ENCODE assay signal across 8 cellular contexts in the genomic region with DNA sequence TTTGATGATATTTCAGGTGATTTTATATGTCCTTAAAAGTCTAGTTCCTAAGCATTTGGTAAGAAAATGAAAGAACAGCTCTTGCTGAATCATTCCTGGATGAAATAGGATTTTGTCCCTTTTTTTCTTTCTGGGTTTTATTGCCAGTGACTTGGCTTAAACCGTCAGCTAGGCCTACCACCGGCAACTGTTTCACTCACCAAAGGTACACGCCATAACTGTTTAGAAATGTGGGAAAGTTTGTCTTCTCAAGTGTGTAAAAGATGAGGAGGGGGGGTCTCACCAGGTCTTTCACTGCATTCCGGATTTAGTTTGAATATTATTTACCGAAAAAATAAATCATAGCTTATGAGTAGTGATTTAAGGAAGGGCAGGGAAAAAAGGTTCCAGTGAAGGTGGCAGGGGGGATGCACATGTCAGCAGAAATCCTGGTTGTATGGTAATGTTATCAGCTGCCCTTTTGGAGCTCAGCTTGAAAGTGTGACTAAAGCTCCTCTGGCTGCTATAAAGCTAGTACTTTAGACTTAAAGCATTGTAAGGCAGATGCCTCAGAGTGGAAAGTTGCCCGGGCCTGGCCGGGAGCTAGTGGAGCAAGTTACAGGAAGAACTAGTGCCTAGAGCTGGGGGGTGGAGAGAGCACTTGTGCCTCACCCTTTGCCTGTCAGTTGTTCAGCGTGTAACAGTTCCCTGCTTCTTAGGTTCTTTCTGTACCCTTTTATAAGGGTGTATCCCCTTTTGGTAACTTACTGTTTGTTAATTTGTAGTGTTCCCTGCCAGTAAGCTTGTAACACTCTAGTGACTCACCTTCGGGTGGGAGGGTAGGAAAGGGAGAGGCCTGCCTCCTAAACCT. TPM values are rescaled to one million over a fixed set of nuclear protein-coding genes. Genes with fewer than 3 reads are reported as not detected.
DNase-seq lines count a peak whose midpoint lies in the region; ATAC-seq, FAIRE-seq and TF ChIP-seq lines count a peak whose summit lies in the region.

No MANE protein-coding gene starts in this region.

- H3K79me1 ChIP-seq in H1 (ENCODE audit: low read depth, low read length): peaks cover 12% of the 10 kb centered on the region

- peaks cover 26 to 31% of the 10 kb centered on the region in 2 experiments for H4K20me1 ChIP-seq in H1 (replicated peaks in 1 of 2; ENCODE audit: control insufficient read depth in 1 of 2, insufficient read depth in 2 of 2, low read length in 2 of 2)

- H3K27me3 Mint-ChIP-seq in activated B cell treated with CpG ODN at 0.5 μM for 24 hours: no peaks in the 10 kb centered on the region
- H3K27me3 Mint-ChIP-seq in stimulated activated naive CD8-positive, alpha-beta T cell treated with anti-CD3 and anti-CD28 coated beads, Interleukin-15, Interleukin-2, amounts not matched to agents 100 ng/mL and 50 ng/mL, for 24 hours: no peaks in the 10 kb centered on the region

- peak overlapping the region; percentile 91 for H3K4me3 Mint-ChIP-seq in activated B cell treated with CpG ODN at 0.5 μM for 24 hours
- peak overlapping the region; percentile 97 for H3K4me3 Mint-ChIP-seq in stimulated activated naive CD8-positive, alpha-beta T cell treated with anti-CD3 and anti-CD28 coated beads, Interleukin-15, Interleukin-2, amounts not matched to agents 100 ng/mL and 50 ng/mL, for 24 hours

- H3K9me3 Mint-ChIP-seq in activated B cell treated with CpG ODN at 0.5 μM for 24 hours: no peaks in the 10 kb centered on the region
- H3K9me3 Mint-ChIP-seq in stimulated activated naive CD8-positive, alpha-beta T cell treated with anti-CD3 and anti-CD28 coated beads, Interleukin-15, Interleukin-2, amounts not matched to agents 100 ng/mL and 50 ng/mL, for 24 hours: no peaks in the 10 kb centered on the region

- CTCF ChIA-PET in activated B cell treated with CpG ODN at 0.5 μM for 24 hours (lab: Charles Lee) (interaction anchor here (1.0 to 1.6 kb wide), 4 partner anchors 9 to 237 kb away, joined by 3 to 9 read pairs (median 4); no protein-coding TSS in a partner anchor), H1 (lab: Charles Lee; ENCODE audit: partially characterized antibody) (interaction anchor here (0.6 to 2.3 kb wide), 11 partner anchors 11 to 506 kb away, joined by 3 to 18 read pairs (median 4); no protein-coding TSS in a partner anchor)

- no peak overlapping the region for H2BK15ac ChIP-seq in H1 (ENCODE audit: low read length)

- peak overlapping the region; percentile 52 to 84 for H3K4me2 ChIP-seq in H1 (ENCODE audit: insufficient read depth in 1 of 2, low read depth in 2 of 2, low read length in 2 of 2)

- no peak for ATAC-seq in activated B cell treated with CpG ODN at 0.5 μM for 24 hours (ENCODE audit: low read depth)

- peaks cover 7% of the 10 kb centered on the region for H3K36me3 Mint-ChIP-seq in activated B cell treated with CpG ODN at 0.5 μM for 24 hours (ENCODE audit: low read depth)
- H3K36me3 Mint-ChIP-seq in stimulated activated naive CD8-positive, alpha-beta T cell treated with anti-CD3 and anti-CD28 coated beads, Interleukin-15, Interleukin-2, amounts not matched to agents 100 ng/mL and 50 ng/mL, for 24 hours (ENCODE audit: low read depth): peaks cover 33% of the 10 kb centered on the region

- no peak overlapping the region for H4K8ac ChIP-seq in H1 (ENCODE audit: extremely low read depth, insufficient read depth, low read length)

- H3K4ac ChIP-seq in H1 (replicated peaks; ENCODE audit: insufficient read length, low read depth, low read length): no peak overlapping the region

- H2BK5ac ChIP-seq in H1 (ENCODE audit: low read depth, low read length): no peak overlapping the region

- intact Hi-C loops in activated B cell treated with CpG ODN at 0.5 μM for 24 hours (cut with micrococcal nuclease): loop anchor here (5.0 to 10.0 kb wide), 3 partner anchors 181 to 1229 kb away; partner anchors contain the start of genes MAN1A2 and TENT5C

- H3K4me3 ChIP-seq in AG09309 (ENCODE audit: control insufficient read depth, low read depth, low read length): peak overlapping the region; percentile 10
- H3K4me3 ChIP-seq in H1 (ENCODE audit: extremely low read depth in 1 of 4, insufficient read depth in 2 of 4, low read depth in 3 of 4, low read length in 4 of 4): peak overlapping the region in 1 of 4 experiments; percentile 89; a peak in 2 of 8 replicates
- H3K4me3 ChIP-seq in mononuclear cell (ENCODE audit: low read length): peak overlapping the region; percentile 6

- no peak overlapping the region for H2BK120ac ChIP-seq in H1 (replicated peaks; ENCODE audit: low read depth, low read length)

- no peak overlapping the region for H2AK5ac ChIP-seq in H1 (ENCODE audit: low read depth, low read length)

- no peak overlapping the region for H2AFZ ChIP-seq in H1 (ENCODE audit: low read length)

- peaks cover 6 to 31% (median 22%) of the 10 kb centered on the region in 4 experiments for H3K4me1 ChIP-seq in H1 (replicated peaks in 1 of 4; ENCODE audit: control insufficient read depth in 3 of 4, insufficient read depth in 4 of 4, low read length in 3 of 4)
- H3K4me1 ChIP-seq in mononuclear cell (ENCODE audit: insufficient read depth, low read length): peaks cover 79% of the 10 kb centered on the region

- no peak overlapping the region for H3K56ac ChIP-seq in H1 (replicated peaks; ENCODE audit: insufficient read length, low read depth, low read length)

- no peak overlapping the region for H3K9ac ChIP-seq in H1 (replicated peaks in 1 of 4; ENCODE audit: extremely low read depth in 1 of 4, low read depth in 3 of 4, low read length in 3 of 4)

- H3K4me1 Mint-ChIP-seq in activated B cell treated with CpG ODN at 0.5 μM for 24 hours: peaks cover 70% of the 10 kb centered on the region
- H3K4me1 Mint-ChIP-seq in stimulated activated naive CD8-positive, alpha-beta T cell treated with anti-CD3 and anti-CD28 coated beads, Interleukin-15, Interleukin-2, amounts not matched to agents 100 ng/mL and 50 ng/mL, for 24 hours (ENCODE audit: low read depth): peaks cover 69% of the 10 kb centered on the region

- no peak for FAIRE-seq in H1 (lab: Jason Lieb, UNC)

- DNase-seq in AG09309 (ENCODE audit: low read depth): peak; percentile 40
- DNase-seq in HK-2 (ENCODE audit: unreplicated experiment): peak; percentile 25
- no peak for DNase-seq in activated B cell treated with CpG ODN at 0.5 μM for 24 hours
- DNase-seq in H1 (ENCODE audit: low read depth in 1 of 2, low spot score in 2 of 2): no peak
- no peak for DNase-seq in 8988T
- no peak for DNase-seq in COR-L47 (lab: John Stamatoyannopoulos, UW)

- H3K14ac ChIP-seq in H1 (ENCODE audit: insufficient read length): no peak overlapping the region

- no peak overlapping the region for H2BK20ac ChIP-seq in H1 (ENCODE audit: low read length)

- H4K91ac ChIP-seq in H1 (replicated peaks; ENCODE audit: insufficient read length, low read length): no peak overlapping the region

- H3K18ac ChIP-seq in H1 (ENCODE audit: extremely low read depth, low read length): no peak overlapping the region

- no peak for TF ChIP-seq EP300 in H1 (IDR thresholded peaks at IDR 0.05; ENCODE audit: borderline replicate concordance in 1 of 2, low read depth in 2 of 2, low read length in 2 of 2)

- no peak overlapping the region for H2BK12ac ChIP-seq in H1 (ENCODE audit: low read depth, low read length)

- peaks cover 37 to 73% of the 10 kb centered on the region in 2 experiments for H3K79me2 ChIP-seq in H1 (ENCODE audit: control insufficient read depth in 1 of 2, insufficient read depth in 2 of 2, low read length in 2 of 2)

- H3K27ac Mint-ChIP-seq in activated B cell treated with CpG ODN at 0.5 μM for 24 hours: peak overlapping the region; percentile 94
- peak overlapping the region; percentile 93 for H3K27ac Mint-ChIP-seq in stimulated activated naive CD8-positive, alpha-beta T cell treated with anti-CD3 and anti-CD28 coated beads, Interleukin-15, Interleukin-2, amounts not matched to agents 100 ng/mL and 50 ng/mL, for 24 hours

- H3K27ac ChIP-seq in H1 (ENCODE audit: low read depth, low read length): no peak overlapping the region

- TF ChIP-seq CTCF in AG09309 (IDR thresholded peaks at IDR 0.05; ENCODE audit: control insufficient read depth, insufficient read depth, low read depth, low read length, missing control alignments): no peak
- TF ChIP-seq CTCF in activated B cell treated with CpG ODN at 0.5 μM for 24 hours (IDR thresholded peaks at IDR 0.05): no peak
- no peak for TF ChIP-seq CTCF in H1 (IDR thresholded peaks at IDR 0.05; ENCODE audit: control extremely low read depth in 1 of 3, insufficient read depth in 1 of 3, low read depth in 1 of 3, low read length in 3 of 3)

- peaks cover 16% of the 10 kb centered on the region for H3K23me2 ChIP-seq in H1 (ENCODE audit: low read depth, low read length)

- WGBS in H1 (ENCODE audit: extremely low coverage in 1 of 2, insufficient coverage in 1 of 2, insufficient read length in 1 of 2, insufficient replicate concordance in 2 of 2, low coverage in 1 of 2, low lambda C conversion rate in 2 of 2, missing lambda C conversion rate in 1 of 2), 2 experiments: 48% methylated on average over 9 of the region's 9 CpGs; no CpG with 5 or more reads in 1 of the 2 experiments

- H3K9me3 ChIP-seq in H1 (ENCODE audit: insufficient read depth in 2 of 2, low read depth in 1 of 2, low read length in 1 of 2): no peaks in the 10 kb centered on the region
- H3K9me3 ChIP-seq in mononuclear cell (ENCODE audit: low read depth, low read length): no peaks in the 10 kb centered on the region

- H3K27me3 ChIP-seq in H1 (replicated peaks in 1 of 4; ENCODE audit: control insufficient read depth in 3 of 4, extremely low read depth in 1 of 4, insufficient read depth in 3 of 4, low read length in 3 of 4): no peaks in the 10 kb centered on the region; a peak in 3 of 7 replicates
- H3K27me3 ChIP-seq in mononuclear cell (ENCODE audit: insufficient read depth, low read length): no peaks in the 10 kb centered on the region

- peak; percentile 25 to 38; a peak in 1 of 3 replicates for TF ChIP-seq POLR2A in H1 (IDR thresholded peaks at IDR 0.05; ENCODE audit: control extremely low read depth in 1 of 2, low read depth in 2 of 2, low read length in 2 of 2)

- no peak for TF ChIP-seq RAD21 in H1 (IDR thresholded peaks at IDR 0.05 in 1 of 2, conservative IDR thresholded peaks at IDR 0.05 in 1 of 2; ENCODE audit: low read depth in 2 of 2, low read length in 2 of 2)

- H4K5ac ChIP-seq in H1 (ENCODE audit: insufficient read length, low read depth, low read length): no peak overlapping the region

- no peaks in the 10 kb centered on the region for H3K36me3 ChIP-seq in H1 (ENCODE audit: control insufficient read depth in 2 of 4, insufficient read depth in 4 of 4, low read length in 3 of 4)

- POLR2A ChIA-PET in activated B cell treated with CpG ODN at 0.5 μM for 24 hours (lab: Charles Lee) (interaction anchor here (1.1 to 1.7 kb wide), 4 partner anchors 14 to 194 kb away, joined by 5 to 8 read pairs (median 5); partner anchors contain the start of gene CD58), H1 (lab: Charles Lee; ENCODE audit: partially characterized antibody) (interaction anchor here (0.9 to 4.9 kb wide), 8 partner anchors 9 to 228 kb away, joined by 3 to 21 read pairs (median 4); no protein-coding TSS in a partner anchor)

- H3K23ac ChIP-seq in H1 (ENCODE audit: insufficient read length): no peak overlapping the region

RNA-seq across cellular contexts. Expression of gene ATP1A1, which starts 3.1 kb away (rescaled TPM):
- total RNA-seq in activated B cell treated with CpG ODN at 0.5 μM for 24 hours (139 and 151 TPM in 2 replicates), mononuclear cell (173 TPM)
- 325 and 326 TPM in 2 replicates for total RNA-seq in H1 (2021; fragmentation: NEBNext Ultra II Directional; extraction: Animal tissue kit (Norgen Biotek cat#: 25700))
- 196 and 222 TPM in 2 replicates for polyA plus RNA-seq in H1 (2011; rRNA removed)
- polyA plus RNA-seq in H1 (2011; cell fraction: cytosol; rRNA removed): 303 TPM
- polyA plus RNA-seq in H1 (2011; cell fraction: nucleus; rRNA removed): 248 TPM
- polyA plus RNA-seq in H1 (2012, experiment 1 of 2): 307 to 322 TPM (median 314 TPM) in 4 replicates
- polyA plus RNA-seq in H1 (2012, experiment 2 of 2): 161 TPM
- 339 TPM for polyA plus RNA-seq in H1 (2013, experiment 1 of 2)
- 324 TPM for polyA plus RNA-seq in H1 (2013, experiment 2 of 2)
- 506 and 517 TPM in 2 replicates for polyA minus RNA-seq in H1 (2011; rRNA and poly(A)+ RNA removed)
- 183 TPM for polyA minus RNA-seq in H1 (2011; cell fraction: cytosol; rRNA and poly(A)+ RNA removed)
- polyA minus RNA-seq in H1 (2011; cell fraction: nucleus; rRNA and poly(A)+ RNA removed): 178 TPM

Comparison
In these comparisons a context has a peak if more than half of its experiments do, and no peak if none do; other contexts are left out.
1. DNase-seq: peak in AG09309 (single experiment) and HK-2 (single experiment); none in activated B cell treated with CpG ODN at 0.5 μM for 24 hours (single experiment), H1 (0 of 2), 8988T (single experiment) and COR-L47 (single experiment).